9 cellular contexts compared by ENCODE assay signal in genomic region chr5:172858990-172859811, GRCh38. TPM values are rescaled to one million over a fixed set of nuclear protein-coding genes. Genes with fewer than 3 reads are reported as not detected.
DNase-seq lines count a peak whose midpoint lies in the region; ATAC-seq and TF ChIP-seq lines count a peak whose summit lies in the region.
"Had no signal": no experiment of that assay in that cellular context is flagged by ENCODE, and none has a peak within 500 bp of the region (broad histone marks: within the 10 kb centered on the region; RNA-seq: fewer than 3 reads in every experiment).

No MANE protein-coding gene starts in this region.

- H2AFZ ChIP-seq in mammary epithelial cell (ENCODE audit: low read depth, low read length) = no peak overlapping the region

- CTCF ChIA-PET in mammary epithelial cell (lab: Charles Lee; ENCODE audit: low non-redundant PET) = no interaction called here

- H3K9me3 ChIP-seq in mammary epithelial cell (replicated peaks; ENCODE audit: insufficient read depth, low read length) = no peaks in the 10 kb centered on the region

- intact Hi-C loops in mammary epithelial cell (cut with micrococcal nuclease) = no loop called here
- intact Hi-C loops in left colon (cut with DNase I, micrococcal nuclease) = loop anchor here in 1 of 2 donors (10.0 kb wide), 1 partner anchor 46 kb away; no protein-coding TSS in a partner anchor

- H3K4me2 ChIP-seq in mammary epithelial cell (ENCODE audit: insufficient read depth, low read depth, low read length) = peak overlapping the region; percentile 28

- H3K79me2 ChIP-seq in mammary epithelial cell (ENCODE audit: insufficient read depth, low read length) = peaks cover 43% of the 10 kb centered on the region

- no peak overlapping the region for H3K27ac ChIP-seq in mammary epithelial cell (ENCODE audit: insufficient read depth, low read depth, low read length)

- H3K4me3 Mint-ChIP-seq in stimulated activated naive B cell treated with anti-CD40 and anti-IgM and Interleukin-4, amounts not matched to agents 10 μg/mL and 1 μg/mL and 100 μg/mL, for 72 hours = no peak overlapping the region

- peaks cover 46 to 74% of the 10 kb centered on the region in 2 donors for H3K4me1 Mint-ChIP-seq in stimulated activated naive B cell treated with anti-CD40 and anti-IgM and Interleukin-4, amounts not matched to agents 10 μg/mL and 1 μg/mL and 100 μg/mL, for 72 hours

- peaks cover 12 to 28% of the 10 kb centered on the region in 2 donors for H3K36me3 Mint-ChIP-seq in stimulated activated naive B cell treated with anti-CD40 and anti-IgM and Interleukin-4, amounts not matched to agents 10 μg/mL and 1 μg/mL and 100 μg/mL, for 72 hours

- BruUV-seq in mammary epithelial cell (replicated peaks; lab: Mats Ljungman, UMichigan) = no TSS peak

- DNase-seq in HCEC 1CT (peak; percentile 97), mammary epithelial cell (no peak), left colon (peak in 1 of 2 donors; percentile 70), SHP77 (lab: John Stamatoyannopoulos, UW) (no peak), NOMO-1 treated with dmso at 0.1 percent for 144 hours (lab: John Stamatoyannopoulos, UW; ENCODE audit: unreplicated experiment) (no peak), GM19238 (ENCODE audit: insufficient read length, low spot score) (no peak)
- no peak for DNase-seq in stimulated activated naive B cell treated with anti-CD40 and anti-IgM and Interleukin-4, amounts not matched to agents 10 μg/mL and 1 μg/mL and 100 μg/mL, for 72 hours
- DNase-seq in stimulated activated CD4-positive, alpha-beta T cell treated with anti-CD3 and anti-CD28 coated beads, Interleukin-4, amount 100 ng/mL, for 1 hour = no peak
- DNase-seq: NCI-H524 had no signal

- H3K36me3 ChIP-seq in mammary epithelial cell (ENCODE audit: insufficient read depth, low read length) = no peaks in the 10 kb centered on the region

- H3K27me3 Mint-ChIP-seq in stimulated activated naive B cell treated with anti-CD40 and anti-IgM and Interleukin-4, amounts not matched to agents 10 μg/mL and 1 μg/mL and 100 μg/mL, for 72 hours = no peaks in the 10 kb centered on the region

- H3K4me1 ChIP-seq in mammary epithelial cell (ENCODE audit: insufficient read depth, low read length) = peaks cover 47% of the 10 kb centered on the region

- 78% methylated on average over 12 of the region's 15 CpGs for WGBS in mammary epithelial cell (ENCODE audit: low coverage, missing lambda C conversion rate)

- TF ChIP-seq CTCF in mammary epithelial cell (conservative IDR thresholded peaks at IDR 0.05 in 1 of 2, IDR thresholded peaks at IDR 0.05 in 1 of 2; ENCODE audit: extremely low read depth in 1 of 2, insufficient read depth in 1 of 2, low read depth in 1 of 2, low read length in 2 of 2) = no peak

- no peaks in the 10 kb centered on the region for H3K9me3 Mint-ChIP-seq in stimulated activated naive B cell treated with anti-CD40 and anti-IgM and Interleukin-4, amounts not matched to agents 10 μg/mL and 1 μg/mL and 100 μg/mL, for 72 hours

- in situ Hi-C loops in mammary epithelial cell (cut with MboI; ENCODE audit: low sequenced_read_pairs in 2 of 2) = no loop called here

- H3K9ac ChIP-seq in mammary epithelial cell (ENCODE audit: insufficient read depth, low read length) = no peak overlapping the region

- H3K27ac Mint-ChIP-seq in stimulated activated naive B cell treated with anti-CD40 and anti-IgM and Interleukin-4, amounts not matched to agents 10 μg/mL and 1 μg/mL and 100 μg/mL, for 72 hours = peak overlapping the region; percentile 74

- ATAC-seq in left colon = peak; percentile 72
- ATAC-seq in stimulated activated naive B cell treated with anti-CD40 and anti-IgM and Interleukin-4, amounts not matched to agents 10 μg/mL and 1 μg/mL and 100 μg/mL, for 72 hours (replicated peaks) = no peak

- H3K4me3 ChIP-seq in mammary epithelial cell (replicated peaks in 1 of 3; ENCODE audit: insufficient read depth in 1 of 3, low read depth in 2 of 3, low read length in 3 of 3) = no peak overlapping the region

- no peaks in the 10 kb centered on the region for H3K27me3 ChIP-seq in mammary epithelial cell (ENCODE audit: insufficient read depth, low read length)

- H4K20me1 ChIP-seq in mammary epithelial cell (ENCODE audit: insufficient read depth, low read length) = no peaks in the 10 kb centered on the region

- dilution Hi-C loops in mammary epithelial cell (cut with HindIII; ENCODE audit: low sequenced_read_pairs) = loop anchor here (5.0 kb wide), 1 partner anchor 38 kb away; no protein-coding TSS in a partner anchor

RNA-seq across cellular contexts. Expression of gene ERGIC1, which starts 25.1 kb away (rescaled TPM):
- total RNA-seq in mammary epithelial cell (10 to 100 TPM; 58.8 to 98.6 TPM), left colon (100 to 1,000 TPM; 201 to 223 TPM)
- polyA plus RNA-seq in mammary epithelial cell = 111 TPM
- polyA minus RNA-seq in mammary epithelial cell = 158 TPM
